In the genomic region with DNA sequence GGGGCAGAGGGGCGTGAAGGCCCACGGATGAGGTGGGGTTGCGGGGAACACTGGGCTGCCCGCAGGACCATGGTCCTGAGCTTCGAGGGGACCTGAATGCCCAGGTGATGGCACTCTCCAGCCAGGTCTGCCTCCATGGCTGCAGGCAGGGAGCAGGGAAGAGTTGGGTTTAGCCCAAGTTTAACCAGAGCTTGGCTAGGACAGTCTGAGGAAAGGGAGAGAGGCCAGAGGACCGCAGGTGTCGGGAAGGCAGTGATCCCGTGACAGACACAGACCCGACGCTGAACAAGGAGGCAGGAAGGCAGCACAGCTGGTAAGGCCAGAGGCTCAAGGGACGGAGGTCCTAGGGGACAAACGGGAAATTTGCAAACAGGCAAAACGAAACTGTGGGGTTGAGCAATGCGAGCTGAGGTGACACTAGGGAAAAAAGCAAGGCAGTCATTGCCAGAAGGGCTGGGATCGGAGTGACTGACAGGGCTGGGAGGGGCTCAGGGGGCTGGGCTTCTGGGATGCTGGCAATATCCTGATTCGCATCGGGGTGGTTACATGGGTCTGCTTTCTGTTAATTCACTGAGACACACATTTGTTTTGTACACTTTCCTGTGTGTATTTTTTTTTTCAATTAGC, we compare ENCODE assay signal across 1 cellular context.
TF ChIP-seq lines count a peak whose summit lies in the region.

No MANE protein-coding gene starts in this region.

TF ChIP-seq in H1, 55 proteins besides CTCF, POLR2A, EP300 and RAD21:
- TF ChIP-seq RXRA (IDR thresholded peaks at IDR 0.05; ENCODE audit: insufficient read depth, low read depth, low read length), result no peak
- no peak for TF ChIP-seq NANOG (IDR thresholded peaks at IDR 0.05; ENCODE audit: insufficient read depth, low read depth, low read length, poor library complexity, severe bottlenecking)
- no peak for TF ChIP-seq PHF8 (conservative IDR thresholded peaks at IDR 0.05; ENCODE audit: low read depth, low read length)
- no peak for TF ChIP-seq MAX (IDR thresholded peaks at IDR 0.05)
- TF ChIP-seq, protein P1, sequence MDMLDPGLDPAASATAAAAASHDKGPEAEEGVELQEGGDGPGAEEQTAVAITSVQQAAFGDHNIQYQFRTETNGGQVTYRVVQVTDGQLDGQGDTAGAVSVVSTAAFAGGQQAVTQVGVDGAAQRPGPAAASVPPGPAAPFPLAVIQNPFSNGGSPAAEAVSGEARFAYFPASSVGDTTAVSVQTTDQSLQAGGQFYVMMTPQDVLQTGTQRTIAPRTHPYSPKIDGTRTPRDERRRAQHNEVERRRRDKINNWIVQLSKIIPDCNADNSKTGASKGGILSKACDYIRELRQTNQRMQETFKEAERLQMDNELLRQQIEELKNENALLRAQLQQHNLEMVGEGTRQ (IDR thresholded peaks at IDR 0.05; ENCODE audit: low read length), result no peak
- no peak for TF ChIP-seq SIX5 (IDR thresholded peaks at IDR 0.05; ENCODE audit: low read depth, low read length)
- no peak for TF ChIP-seq POLR2AphosphoS5 (IDR thresholded peaks at IDR 0.05; ENCODE audit: low read depth, low read length)
- no peak for TF ChIP-seq HDAC2 (IDR thresholded peaks at IDR 0.05; ENCODE audit: borderline replicate concordance in 1 of 2, low read depth in 2 of 2, low read length in 2 of 2)
- TF ChIP-seq GTF2F1 (IDR thresholded peaks at IDR 0.05; ENCODE audit: borderline replicate concordance, low read depth, low read length), result no peak
- TF ChIP-seq POU5F1 (IDR thresholded peaks at IDR 0.05; ENCODE audit: low read depth, low read length), result no peak
- TF ChIP-seq YY1 (IDR thresholded peaks at IDR 0.05; ENCODE audit: low read depth, low read length), result no peak
- no peak for TF ChIP-seq NRF1 (IDR thresholded peaks at IDR 0.05; ENCODE audit: low read depth, low read length)
- no peak for TF ChIP-seq EZH2 (IDR thresholded peaks at IDR 0.05; ENCODE audit: low read depth, low read length, severe bottlenecking)
- TF ChIP-seq SP1 (IDR thresholded peaks at IDR 0.05; ENCODE audit: low read depth, low read length), result no peak
- TF ChIP-seq SP2 (IDR thresholded peaks at IDR 0.05; ENCODE audit: low read length), result no peak
- TF ChIP-seq SP4 (IDR thresholded peaks at IDR 0.05; ENCODE audit: low read length), result no peak
- no peak for TF ChIP-seq SAP30 (IDR thresholded peaks at IDR 0.05; ENCODE audit: insufficient read depth, insufficient replicate concordance, low read length)
- TF ChIP-seq FOSL1 (IDR thresholded peaks at IDR 0.05; ENCODE audit: insufficient read depth, low read depth, low read length), result no peak
